ENCODE assay signal across 10 cellular contexts in the genomic region with DNA sequence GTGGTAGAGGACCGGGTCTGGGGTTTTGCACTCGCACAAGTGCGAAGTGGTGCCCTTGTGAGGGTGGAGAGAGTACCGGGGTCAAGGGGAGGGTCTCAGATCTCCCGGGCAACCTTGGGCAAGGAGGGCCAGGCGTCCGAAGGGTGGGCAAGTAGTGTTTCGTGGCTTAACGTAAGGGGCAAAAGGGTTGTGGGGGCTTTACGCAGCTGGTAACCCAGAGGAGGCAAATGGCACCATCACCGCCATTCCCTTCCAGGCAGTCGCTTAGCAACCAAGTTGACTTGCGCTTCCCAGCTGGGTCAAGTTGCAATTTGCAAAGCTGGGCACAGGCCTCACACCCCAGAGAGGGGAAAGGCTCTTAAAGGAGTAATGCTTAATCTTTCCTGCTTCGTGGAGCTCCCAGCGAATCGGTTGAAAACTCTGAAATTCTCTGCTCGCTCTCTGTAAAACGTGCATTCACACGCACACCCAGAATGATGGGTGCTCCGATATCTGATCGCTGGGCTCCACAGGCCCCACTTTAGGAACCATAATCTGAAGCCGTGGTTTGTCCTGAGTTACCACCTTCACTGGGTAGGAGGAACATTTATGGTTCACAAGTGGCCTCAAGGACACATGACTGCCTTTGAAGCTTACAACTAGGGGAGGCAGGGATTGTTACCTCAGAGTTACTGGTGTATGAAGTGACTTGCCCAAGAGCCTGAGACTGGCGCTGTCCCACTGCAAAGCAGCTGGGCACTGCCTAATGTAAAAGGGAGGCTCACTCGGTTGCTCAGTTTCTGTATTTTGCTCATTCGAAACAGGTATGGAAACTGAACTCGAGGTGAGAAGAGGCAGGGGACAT.
DNase-seq lines count a peak whose midpoint lies in the region; ATAC-seq and TF ChIP-seq lines count a peak whose summit lies in the region.
"Had no signal": no experiment of that assay in that cellular context is flagged by ENCODE, and none has a peak within 500 bp of the region (broad histone marks: within the 10 kb centered on the region; RNA-seq: fewer than 3 reads in every experiment).

No MANE protein-coding gene starts in this region.

- TF ChIP-seq CTCF in neural cell (IDR thresholded peaks at IDR 0.05; ENCODE audit: poor library complexity, severe bottlenecking): no peak
- TF ChIP-seq CTCF in upper lobe of right lung (IDR thresholded peaks at IDR 0.05): no peak

- peaks cover 51% of the 10 kb centered on the region for H3K27me3 Mint-ChIP-seq in activated naive CD4-positive, alpha-beta T cell treated with anti-CD3 and anti-CD28 coated beads, Interleukin-2, amount 10 ng/mL, durations not matched to agents 7 days and 5 days

- no peak overlapping the region for H3K4me2 ChIP-seq in neural cell (ENCODE audit: low read length)
- H3K4me2 ChIP-seq: BLaER1 had no signal

- no peak overlapping the region for H3K9ac ChIP-seq in neural cell (ENCODE audit: low read length)
- H3K9ac ChIP-seq: BLaER1 had no signal

- CTCF ChIA-PET in activated naive CD4-positive, alpha-beta T cell treated with anti-CD3 and anti-CD28 coated beads, Interleukin-2, amount 10 ng/mL, durations not matched to agents 7 days and 5 days (lab: Charles Lee): interaction anchor here (0.9 to 1.2 kb wide), 2 partner anchors 10 to 19 kb away, joined by 3 read pairs; no protein-coding TSS in a partner anchor

- H3K27ac Mint-ChIP-seq in activated naive CD4-positive, alpha-beta T cell treated with anti-CD3 and anti-CD28 coated beads, Interleukin-2, amount 10 ng/mL, durations not matched to agents 7 days and 5 days: no peak overlapping the region

- H3K36me3 ChIP-seq in neural cell (ENCODE audit: insufficient read depth, low read length): no peaks in the 10 kb centered on the region
- no peaks in the 10 kb centered on the region for H3K36me3 ChIP-seq in upper lobe of right lung
- H3K36me3 ChIP-seq: BLaER1 had no signal

- no peak for TF ChIP-seq RAD21 in neural cell (conservative IDR thresholded peaks at IDR 0.05)

- no peaks in the 10 kb centered on the region for H3F3A ChIP-seq in neural cell (ENCODE audit: insufficient read depth, low read length, poor library complexity, severe bottlenecking)

- peaks cover 3% of the 10 kb centered on the region for H3K4me1 ChIP-seq in upper lobe of right lung

- H3K4me3 ChIP-seq in neural cell (ENCODE audit: low read length): peak overlapping the region; percentile 44
- peak overlapping the region; percentile 46 for H3K4me3 ChIP-seq in upper lobe of right lung
- H3K4me3 ChIP-seq: BLaER1 had no signal

- H3K27me3 ChIP-seq in neural cell (ENCODE audit: insufficient read depth, low read depth, low read length) (peaks cover 18% of the 10 kb centered on the region), upper lobe of right lung (peaks cover 11% of the 10 kb centered on the region)

- peak; percentile 16 for ATAC-seq in upper lobe of right lung
- ATAC-seq in GM18861 (IDR thresholded peaks at IDR 0.05; ENCODE audit: unreplicated experiment): no peak
- no peak for ATAC-seq in HG02973 (IDR thresholded peaks at IDR 0.05; ENCODE audit: unreplicated experiment)
- no peak for ATAC-seq in HG03378 (IDR thresholded peaks at IDR 0.05; ENCODE audit: unreplicated experiment)

- no peaks in the 10 kb centered on the region for H3K79me2 ChIP-seq in neural cell (replicated peaks; ENCODE audit: insufficient read depth, low read length)

- no peak overlapping the region for H2AFZ ChIP-seq in neural cell (ENCODE audit: low read depth, low read length)

- intact Hi-C loops in head of caudate nucleus (cut with DNase I) (no loop called here), upper lobe of right lung (cut with DNase I) (no loop called here)

- peaks cover 27% of the 10 kb centered on the region for H3K4me1 Mint-ChIP-seq in activated naive CD4-positive, alpha-beta T cell treated with anti-CD3 and anti-CD28 coated beads, Interleukin-2, amount 10 ng/mL, durations not matched to agents 7 days and 5 days

- no peaks in the 10 kb centered on the region for H3K9me2 ChIP-seq in neural cell (ENCODE audit: insufficient read depth, low read length)

- peaks cover 7% of the 10 kb centered on the region for H3K36me3 Mint-ChIP-seq in activated naive CD4-positive, alpha-beta T cell treated with anti-CD3 and anti-CD28 coated beads, Interleukin-2, amount 10 ng/mL, durations not matched to agents 7 days and 5 days

- H3K9me3 Mint-ChIP-seq in activated naive CD4-positive, alpha-beta T cell treated with anti-CD3 and anti-CD28 coated beads, Interleukin-2, amount 10 ng/mL, durations not matched to agents 7 days and 5 days: no peaks in the 10 kb centered on the region

- no peak for DNase-seq in activated naive CD4-positive, alpha-beta T cell treated with anti-CD3 and anti-CD28 coated beads, Interleukin-2, amount 10 ng/mL, durations not matched to agents 7 days and 5 days
- no peak for DNase-seq in activated naive CD4-positive, alpha-beta T cell (lab: John Stamatoyannopoulos, UW)
- DNase-seq in head of caudate nucleus: peak in 31 of 42 donors; percentile 11 to 79 (median 45)
- DNase-seq in upper lobe of right lung: no peak
- DNase-seq: SIG-M5 had no signal

- no peaks in the 10 kb centered on the region for H3K9me3 ChIP-seq in neural cell (ENCODE audit: low read length)
- H3K9me3 ChIP-seq in upper lobe of right lung: no peaks in the 10 kb centered on the region

- H3K4me3 Mint-ChIP-seq in activated naive CD4-positive, alpha-beta T cell treated with anti-CD3 and anti-CD28 coated beads, Interleukin-2, amount 10 ng/mL, durations not matched to agents 7 days and 5 days: peak overlapping the region; percentile 59

- H3K27ac ChIP-seq in neural cell (ENCODE audit: low read length): no peak overlapping the region
- no peak overlapping the region for H3K27ac ChIP-seq in upper lobe of right lung
- H3K27ac ChIP-seq: BLaER1 had no signal

- H4K20me1 ChIP-seq in neural cell (ENCODE audit: insufficient read depth): no peaks in the 10 kb centered on the region
- H4K20me1 ChIP-seq: BLaER1 had no signal

- no peak for TF ChIP-seq EP300 in neural cell (conservative IDR thresholded peaks at IDR 0.05; ENCODE audit: poor library complexity, severe bottlenecking)

TF ChIP-seq in neural cell, 6 proteins besides CTCF, POLR2A, EP300 and RAD21:
- TF ChIP-seq SMC3 (conservative IDR thresholded peaks at IDR 0.05; ENCODE audit: poor library complexity) (no peak), MXI1 (conservative IDR thresholded peaks at IDR 0.05; ENCODE audit: poor library complexity, severe bottlenecking) (no peak), TAF1 (IDR thresholded peaks at IDR 0.05; ENCODE audit: low read depth) (no peak), POLR2AphosphoS5 (IDR thresholded peaks at IDR 0.05) (no peak), EZH2 (IDR thresholded peaks at IDR 0.05; ENCODE audit: borderline replicate concordance, insufficient read depth, low read length, poor library complexity, severe bottlenecking) (no peak)
- TF ChIP-seq, protein P1, sequence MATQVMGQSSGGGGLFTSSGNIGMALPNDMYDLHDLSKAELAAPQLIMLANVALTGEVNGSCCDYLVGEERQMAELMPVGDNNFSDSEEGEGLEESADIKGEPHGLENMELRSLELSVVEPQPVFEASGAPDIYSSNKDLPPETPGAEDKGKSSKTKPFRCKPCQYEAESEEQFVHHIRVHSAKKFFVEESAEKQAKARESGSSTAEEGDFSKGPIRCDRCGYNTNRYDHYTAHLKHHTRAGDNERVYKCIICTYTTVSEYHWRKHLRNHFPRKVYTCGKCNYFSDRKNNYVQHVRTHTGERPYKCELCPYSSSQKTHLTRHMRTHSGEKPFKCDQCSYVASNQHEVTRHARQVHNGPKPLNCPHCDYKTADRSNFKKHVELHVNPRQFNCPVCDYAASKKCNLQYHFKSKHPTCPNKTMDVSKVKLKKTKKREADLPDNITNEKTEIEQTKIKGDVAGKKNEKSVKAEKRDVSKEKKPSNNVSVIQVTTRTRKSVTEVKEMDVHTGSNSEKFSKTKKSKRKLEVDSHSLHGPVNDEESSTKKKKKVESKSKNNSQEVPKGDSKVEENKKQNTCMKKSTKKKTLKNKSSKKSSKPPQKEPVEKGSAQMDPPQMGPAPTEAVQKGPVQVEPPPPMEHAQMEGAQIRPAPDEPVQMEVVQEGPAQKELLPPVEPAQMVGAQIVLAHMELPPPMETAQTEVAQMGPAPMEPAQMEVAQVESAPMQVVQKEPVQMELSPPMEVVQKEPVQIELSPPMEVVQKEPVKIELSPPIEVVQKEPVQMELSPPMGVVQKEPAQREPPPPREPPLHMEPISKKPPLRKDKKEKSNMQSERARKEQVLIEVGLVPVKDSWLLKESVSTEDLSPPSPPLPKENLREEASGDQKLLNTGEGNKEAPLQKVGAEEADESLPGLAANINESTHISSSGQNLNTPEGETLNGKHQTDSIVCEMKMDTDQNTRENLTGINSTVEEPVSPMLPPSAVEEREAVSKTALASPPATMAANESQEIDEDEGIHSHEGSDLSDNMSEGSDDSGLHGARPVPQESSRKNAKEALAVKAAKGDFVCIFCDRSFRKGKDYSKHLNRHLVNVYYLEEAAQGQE (IDR thresholded peaks at IDR 0.05; ENCODE audit: borderline replicate concordance): no peak

Comparison
In these comparisons a context has a peak if more than half of its experiments do, and no peak if none do; other contexts are left out.
1. DNase-seq: peak in head of caudate nucleus (31 of 42); none in activated naive CD4-positive, alpha-beta T cell treated with anti-CD3 and anti-CD28 coated beads, Interleukin-2, amount 10 ng/mL, durations not matched to agents 7 days and 5 days (single experiment), activated naive CD4-positive, alpha-beta T cell (0 of 4) and upper lobe of right lung (single experiment).